In the genomic region with DNA sequence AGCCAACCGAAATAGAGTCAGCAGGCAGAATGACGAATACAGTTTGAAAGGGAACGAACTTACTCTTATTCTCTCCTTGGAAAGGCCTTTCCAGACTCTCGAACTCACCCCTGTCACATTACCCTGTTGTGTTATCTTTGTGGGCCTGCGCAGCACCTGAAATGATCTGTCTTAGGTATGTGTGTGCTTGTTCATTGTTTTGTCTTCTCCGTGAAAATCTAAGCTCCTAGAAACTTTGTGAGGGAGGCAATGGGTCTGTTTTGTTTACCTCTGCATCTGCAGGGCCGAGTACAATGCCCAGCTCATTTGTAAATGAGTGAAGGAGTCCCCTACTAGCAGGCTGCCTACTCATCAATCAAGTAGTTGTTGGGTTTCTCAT, we compare ENCODE assay signal across 10 cellular contexts. TPM values are rescaled to one million over a fixed set of nuclear protein-coding genes. Genes with fewer than 3 reads are reported as not detected.
DNase-seq lines count a peak whose midpoint lies in the region; ATAC-seq, FAIRE-seq and TF ChIP-seq lines count a peak whose summit lies in the region.
"Had no signal": no experiment of that assay in that cellular context is flagged by ENCODE, and none has a peak within 500 bp of the region (broad histone marks: within the 10 kb centered on the region; RNA-seq: fewer than 3 reads in every experiment).

No MANE protein-coding gene starts in this region.

- no peak overlapping the region for H3K4ac ChIP-seq in mesendoderm (ENCODE audit: low read depth, low read length)

- H3K4me1 Mint-ChIP-seq in astrocyte (ENCODE audit: low read depth, unreplicated experiment): peaks cover 5% of the 10 kb centered on the region

- H3K36me3 ChIP-seq in left ventricle myocardium inferior: no peaks in the 10 kb centered on the region
- no peaks in the 10 kb centered on the region for H3K36me3 ChIP-seq in astrocyte (ENCODE audit: insufficient read depth, low read length)
- H3K36me3 ChIP-seq in mesendoderm (ENCODE audit: control insufficient read depth, insufficient read depth, low read length): no peaks in the 10 kb centered on the region
- H3K36me3 ChIP-seq in vagina: no peaks in the 10 kb centered on the region

- H3K4me1 ChIP-seq in left ventricle myocardium inferior: peaks cover 17% of the 10 kb centered on the region
- H3K4me1 ChIP-seq in astrocyte (ENCODE audit: insufficient read depth, low read length): peaks cover 12% of the 10 kb centered on the region
- peaks cover 4% of the 10 kb centered on the region for H3K4me1 ChIP-seq in mesendoderm (ENCODE audit: control insufficient read depth, low read depth, low read length)
- peaks cover 28% of the 10 kb centered on the region for H3K4me1 ChIP-seq in vagina

- peak overlapping the region; percentile 96 for H2AFZ ChIP-seq in astrocyte (ENCODE audit: low read depth, low read length)

- H3K27ac ChIP-seq in left ventricle myocardium inferior (replicated peaks) (peak overlapping the region; percentile 89), astrocyte (ENCODE audit: low read depth, low read length) (peak overlapping the region; percentile 36), mesendoderm (ENCODE audit: low read depth, low read length) (peak overlapping the region; percentile 58), vagina (peak overlapping the region; percentile 85)

- peak overlapping the region; percentile 47 for H3K4me3 Mint-ChIP-seq in astrocyte (ENCODE audit: unreplicated experiment)

- H3K4me2 ChIP-seq in astrocyte (ENCODE audit: low read length) (peak overlapping the region; percentile 85), mesendoderm (ENCODE audit: low read length) (peak overlapping the region; percentile 17)

- H4K20me1 ChIP-seq in astrocyte (ENCODE audit: insufficient read depth, low read length): no peaks in the 10 kb centered on the region

- no peaks in the 10 kb centered on the region for H3K27me3 Mint-ChIP-seq in astrocyte (ENCODE audit: low read depth, unreplicated experiment)

- H3K79me1 ChIP-seq in mesendoderm (ENCODE audit: low read length): no peaks in the 10 kb centered on the region

- H2BK5ac ChIP-seq in mesendoderm (ENCODE audit: low read length): no peak overlapping the region

- H3K4me3 ChIP-seq in left ventricle myocardium inferior (peak overlapping the region; percentile 61), astrocyte (ENCODE audit: insufficient read depth, low read depth, low read length) (peak overlapping the region; percentile 49), mesendoderm (ENCODE audit: low read length) (no peak overlapping the region), vagina (peak overlapping the region; percentile 40 to 47)

- no peak for TF ChIP-seq POLR2A in vagina (IDR thresholded peaks at IDR 0.05)

- H3K9ac ChIP-seq in astrocyte (ENCODE audit: low read length) (peak overlapping the region; percentile 59), mesendoderm (ENCODE audit: low read length) (peak overlapping the region; percentile 62)

- H3K79me2 ChIP-seq in astrocyte (ENCODE audit: insufficient read depth, low read length) (no peaks in the 10 kb centered on the region), mesendoderm (ENCODE audit: control insufficient read depth, insufficient read depth, low read length) (no peaks in the 10 kb centered on the region)

- ATAC-seq in left cardiac atrium: no peak
- ATAC-seq in HG03097 (IDR thresholded peaks at IDR 0.05; ENCODE audit: low FRiP score, unreplicated experiment): no peak

- TF ChIP-seq CTCF in left ventricle myocardium inferior (IDR thresholded peaks at IDR 0.05; ENCODE audit: borderline replicate concordance) (no peak), astrocyte (IDR thresholded peaks at IDR 0.05; ENCODE audit: insufficient read depth, low read depth, low read length) (no peak), vagina (IDR thresholded peaks at IDR 0.05) (no peak)

- no peak overlapping the region for H3K23ac ChIP-seq in mesendoderm (ENCODE audit: low read length)

- no peak overlapping the region for H3K18ac ChIP-seq in mesendoderm (ENCODE audit: low read length)

- intact Hi-C loops in left ventricle myocardium inferior (cut with micrococcal nuclease) (no loop called here), left cardiac atrium (cut with DNase I) (no loop called here), vagina (cut with DNase I) (no loop called here)

- no CpG with 5 or more reads among the region's 7 CpGs for WGBS in mesendoderm (ENCODE audit: extremely low coverage, insufficient coverage, low lambda C conversion rate)

- H2BK120ac ChIP-seq in mesendoderm (ENCODE audit: low read depth, low read length): no peak overlapping the region

- H4K8ac ChIP-seq in mesendoderm (ENCODE audit: low read depth, low read length): no peak overlapping the region

- H3K27ac Mint-ChIP-seq in astrocyte (ENCODE audit: unreplicated experiment): peak overlapping the region; percentile 63

- H3K36me3 Mint-ChIP-seq in astrocyte (ENCODE audit: low read depth, unreplicated experiment): no peaks in the 10 kb centered on the region

- H2BK15ac ChIP-seq in mesendoderm (replicated peaks; ENCODE audit: low read depth): no peak overlapping the region

- no peak for FAIRE-seq in astrocyte (lab: Jason Lieb, UNC)

- no peak for DNase-seq in left ventricle myocardium inferior
- DNase-seq in left cardiac atrium: no peak
- DNase-seq in astrocyte (ENCODE audit: low read depth): no peak
- no peak for DNase-seq in mesendoderm
- DNase-seq in vagina (ENCODE audit: extremely low spot score in 2 of 2): no peak
- DNase-seq in inferior parietal cortex (ENCODE audit: extremely low spot score): no peak
- DNase-seq in stimulated activated CD4-positive, alpha-beta T cell treated with anti-CD3 and anti-CD28 coated beads, Interleukin-4, amount 100 ng/mL, for 1 hour: no peak
- DNase-seq: activated effector memory CD4-positive, alpha-beta T cell treated with anti-CD3 and anti-CD28 coated beads, Interleukin-2, amount 50 U/mL, for 16 hours; DND-41 had no signal

- H2AK5ac ChIP-seq in mesendoderm (ENCODE audit: low read length): no peak overlapping the region

- no peaks in the 10 kb centered on the region for H3K9me3 Mint-ChIP-seq in astrocyte (ENCODE audit: unreplicated experiment)

- no peaks in the 10 kb centered on the region for H3K9me3 ChIP-seq in left ventricle myocardium inferior (replicated peaks)
- no peaks in the 10 kb centered on the region for H3K9me3 ChIP-seq in astrocyte (ENCODE audit: insufficient read depth, low read depth, low read length)
- H3K9me3 ChIP-seq in vagina: no peaks in the 10 kb centered on the region

- H3K27me3 ChIP-seq in left ventricle myocardium inferior (ENCODE audit: low read depth) (no peaks in the 10 kb centered on the region), astrocyte (ENCODE audit: insufficient read depth, low read length) (no peaks in the 10 kb centered on the region), mesendoderm (ENCODE audit: insufficient read depth, low read length, poor library complexity) (no peaks in the 10 kb centered on the region), vagina (no peaks in the 10 kb centered on the region)

- H3K56ac ChIP-seq in mesendoderm (ENCODE audit: low read length): peak overlapping the region; percentile 84

- no peak overlapping the region for H4K5ac ChIP-seq in mesendoderm (ENCODE audit: low read length)

RNA-seq across cellular contexts. Expression of gene HMGB1, which starts 19.6 kb away (rescaled TPM):
- total RNA-seq in left ventricle myocardium inferior (161 TPM), left cardiac atrium (100 to 1,000 TPM; 168 to 184 TPM), astrocyte (177 and 200 TPM in 2 replicates), vagina (215 TPM)
- 1,185 TPM for polyA plus RNA-seq in mesendoderm (2013, experiment 1 of 2)
- polyA plus RNA-seq in mesendoderm (2013, experiment 2 of 2): 1,186 TPM

RNA-seq across cellular contexts. Expression of gene UBE2L5, which starts 23.8 kb away (rescaled TPM):
- total RNA-seq in left ventricle myocardium inferior (not detected), left cardiac atrium (not detected), astrocyte (not detected in 2 replicates), vagina (not detected)
- polyA plus RNA-seq in mesendoderm (2013, experiment 1 of 2): 0.15 TPM
- polyA plus RNA-seq in mesendoderm (2013, experiment 2 of 2): not detected

Comparison
In these comparisons a context has a peak if more than half of its experiments do, and no peak if none do; other contexts are left out.
1. H3K27ac ChIP-seq: peak in every context shown above with its lines; median percentile 89 in left ventricle myocardium inferior; 85 in vagina; 58 in mesendoderm; 36 in astrocyte.